Comparison of ENCODE assay signal across 9 cellular contexts in the genomic region with DNA sequence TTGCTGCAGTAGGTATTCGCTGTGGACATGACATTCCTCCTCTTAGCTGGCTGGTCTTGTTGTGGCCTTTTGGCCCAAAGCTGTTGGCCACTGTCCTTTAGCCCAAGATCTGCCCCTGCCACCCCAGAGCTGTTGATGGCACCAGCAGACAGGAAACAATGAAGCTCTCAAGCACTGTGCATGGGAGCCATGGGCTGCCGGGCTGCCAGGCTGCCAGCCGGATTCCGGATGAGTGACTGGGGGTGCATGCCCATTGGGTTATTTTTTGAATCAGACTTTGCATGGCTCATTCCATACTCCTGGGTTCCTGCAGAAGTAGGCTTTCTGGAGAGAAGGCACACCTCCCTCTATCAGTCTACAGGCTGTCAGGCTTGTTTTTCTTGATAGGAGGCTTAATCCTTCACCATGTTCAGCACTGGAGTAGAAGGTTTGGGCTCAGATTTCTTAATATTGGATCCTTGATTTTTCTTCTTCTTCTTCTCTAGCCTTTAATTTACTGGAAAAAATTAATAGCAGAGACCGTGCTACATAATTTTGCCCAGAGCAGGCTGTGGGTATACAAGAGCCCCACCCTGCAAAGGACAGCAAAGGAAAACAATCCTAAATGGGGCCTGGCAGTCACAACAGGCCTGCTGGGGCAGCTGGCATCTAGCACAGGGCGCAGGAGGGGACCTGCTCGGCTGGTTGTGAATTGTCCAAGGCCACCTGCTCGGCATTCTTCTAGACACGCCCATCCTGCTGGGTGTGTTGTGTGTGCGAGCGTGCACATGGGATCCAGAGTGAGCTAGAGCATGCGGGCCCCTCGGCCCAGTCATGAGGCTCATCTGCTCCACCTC. TPM values are rescaled to one million over a fixed set of nuclear protein-coding genes. Genes with fewer than 3 reads are reported as not detected.
A peak's percentile ranks its signal among the peaks of the same experiment; 100 is the strongest.
DNase-seq lines count a peak whose midpoint lies in the region; ATAC-seq and TF ChIP-seq lines count a peak whose summit lies in the region.
"Had no signal": no experiment of that assay in that cellular context is flagged by ENCODE, and none has a peak within 500 bp of the region (broad histone marks: within the 10 kb centered on the region; RNA-seq: fewer than 3 reads in every experiment).

No MANE protein-coding gene starts in this region.

- POLR2A ChIA-PET in WTC11 (lab: Charles Lee), result no interaction called here

- H3K27me3 Mint-ChIP-seq in WTC11 (ENCODE audit: low read depth) (no peaks in the 10 kb centered on the region), chondrocyte (ENCODE audit: low read depth) (no peaks in the 10 kb centered on the region)

- H3K9me3 Mint-ChIP-seq in WTC11, result no peaks in the 10 kb centered on the region
- no peaks in the 10 kb centered on the region for H3K9me3 Mint-ChIP-seq in chondrocyte (ENCODE audit: low read depth)

- H3K27ac ChIP-seq in heart left ventricle (peak overlapping the region in 10 of 12 donors; percentile 2 to 90 (median 76)), transverse colon (peak overlapping the region; percentile 68 to 77 (median 71))
- H3K27ac ChIP-seq: ovary had no signal

- in situ Hi-C loops in transverse colon (cut with MboI; ENCODE audit: low pct_ligation_motif_present in 1 of 4, low pct_unique_long_range_greater_than_20kb in 1 of 4, low sequenced_read_pairs in 3 of 4), result no loop called here

- peaks cover 10% of the 10 kb centered on the region; the same call in 1 of the 2 replicates for H3K36me3 Mint-ChIP-seq in WTC11
- peaks cover 15% of the 10 kb centered on the region for H3K36me3 Mint-ChIP-seq in chondrocyte (ENCODE audit: low read depth)

- WGBS in heart left ventricle, 4 donors, result 54 to 71% (median 59%) methylated on average over 12 to 13 of the region's 13 CpGs
- WGBS in transverse colon (ENCODE audit: low coverage in 1 of 2), 2 donors, result 44% methylated on average over 12 of the region's 13 CpGs; no CpG with 5 or more reads in 1 of the 2 donors

- H3K4me1 ChIP-seq in heart left ventricle (peaks cover 8 to 60% (median 51%) of the 10 kb centered on the region in 12 donors), transverse colon (peaks cover 27 to 61% (median 45%) of the 10 kb centered on the region in 4 donors)

- CTCF ChIA-PET in WTC11 (lab: Charles Lee), result no interaction called here

- TF ChIP-seq POLR2A in heart left ventricle (IDR thresholded peaks at IDR 0.05), result no peak
- no peak for TF ChIP-seq POLR2A in transverse colon (IDR thresholded peaks at IDR 0.05)

- TF ChIP-seq EP300 in transverse colon (IDR thresholded peaks at IDR 0.05; ENCODE audit: low read depth), result no peak

- H3K27me3 ChIP-seq in heart left ventricle, result no peaks in the 10 kb centered on the region
- no peaks in the 10 kb centered on the region for H3K27me3 ChIP-seq in transverse colon
- H3K27me3 ChIP-seq: ovary had no signal

- H3K4me3 ChIP-seq in heart left ventricle (no peak overlapping the region), transverse colon (peak overlapping the region in 2 of 4 donors; percentile 8 to 25)
- H3K4me3 ChIP-seq: ovary had no signal

- H3K9me3 ChIP-seq in heart left ventricle, result no peaks in the 10 kb centered on the region
- no peaks in the 10 kb centered on the region for H3K9me3 ChIP-seq in transverse colon
- H3K9me3 ChIP-seq: ovary had no signal

- ATAC-seq in heart left ventricle (peak in 3 of 4 donors; percentile 3 to 18 (median 3)), WTC11 (no peak)

- H3K4me1 Mint-ChIP-seq in WTC11 (no peaks in the 10 kb centered on the region), chondrocyte (ENCODE audit: low read depth) (peaks cover 15% of the 10 kb centered on the region)

- TF ChIP-seq CTCF in heart left ventricle (IDR thresholded peaks at IDR 0.05) (no peak), transverse colon (IDR thresholded peaks at IDR 0.05) (no peak), WTC11 (IDR thresholded peaks at IDR 0.05) (no peak), chondrocyte (IDR thresholded peaks at IDR 0.05) (no peak)

- peaks cover 0 to 58% (median 18%) of the 10 kb centered on the region in 9 donors for H3K36me3 ChIP-seq in heart left ventricle
- H3K36me3 ChIP-seq in transverse colon, result peaks cover 0 to 2% (median 0%) of the 10 kb centered on the region in 4 donors
- H3K36me3 ChIP-seq: ovary had no signal

- intact Hi-C loops in heart left ventricle (cut with DNase I) (no loop called here), transverse colon (cut with DNase I; ENCODE audit: low total_unique reads) (no loop called here)

- H3K27ac Mint-ChIP-seq in WTC11, result no peak overlapping the region
- H3K27ac Mint-ChIP-seq in chondrocyte (ENCODE audit: unreplicated experiment), result no peak overlapping the region

- no peak overlapping the region for H3K4me3 Mint-ChIP-seq in WTC11
- H3K4me3 Mint-ChIP-seq in chondrocyte (ENCODE audit: unreplicated experiment), result no peak overlapping the region

- DNase-seq in SIG-M5 treated with dmso at 0.1 percent for 504 hours (lab: John Stamatoyannopoulos, UW; ENCODE audit: unreplicated experiment) (peak; percentile 14), SIG-M5 (lab: John Stamatoyannopoulos, UW) (no peak), NCI-H524 treated with DMSO at 0.1 percent for 48 hours (lab: John Stamatoyannopoulos, UW) (peak; percentile 17), heart left ventricle (no peak), transverse colon (peak; percentile 87), anterior cingulate cortex (lab: John Stamatoyannopoulos, UW) (no peak), WTC11 (ENCODE audit: low spot score) (no peak), chondrocyte (ENCODE audit: low spot score) (no peak)
- DNase-seq: ovary had no signal

TF ChIP-seq in WTC11, 78 proteins besides CTCF, POLR2A, EP300 and RAD21 (continues in another document):
- no peak for TF ChIP-seq ETV6 (CRISPR knock-in tag; IDR thresholded peaks at IDR 0.05)
- no peak for TF ChIP-seq IRF2 (CRISPR knock-in tag; IDR thresholded peaks at IDR 0.05; ENCODE audit: borderline replicate concordance, low read depth)
- TF ChIP-seq, protein P1, sequence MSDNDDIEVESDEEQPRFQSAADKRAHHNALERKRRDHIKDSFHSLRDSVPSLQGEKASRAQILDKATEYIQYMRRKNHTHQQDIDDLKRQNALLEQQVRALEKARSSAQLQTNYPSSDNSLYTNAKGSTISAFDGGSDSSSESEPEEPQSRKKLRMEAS (CRISPR knock-in tag; IDR thresholded peaks at IDR 0.05), result no peak
- TF ChIP-seq RELA (CRISPR knock-in tag; IDR thresholded peaks at IDR 0.05; ENCODE audit: borderline replicate concordance), result no peak
- TF ChIP-seq, protein P2, sequence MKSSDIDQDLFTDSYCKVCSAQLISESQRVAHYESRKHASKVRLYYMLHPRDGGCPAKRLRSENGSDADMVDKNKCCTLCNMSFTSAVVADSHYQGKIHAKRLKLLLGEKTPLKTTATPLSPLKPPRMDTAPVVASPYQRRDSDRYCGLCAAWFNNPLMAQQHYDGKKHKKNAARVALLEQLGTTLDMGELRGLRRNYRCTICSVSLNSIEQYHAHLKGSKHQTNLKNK (CRISPR knock-in tag; IDR thresholded peaks at IDR 0.05), result no peak
- no peak for TF ChIP-seq NFE2L1 (CRISPR knock-in tag; IDR thresholded peaks at IDR 0.05)
- TF ChIP-seq, protein P3, sequence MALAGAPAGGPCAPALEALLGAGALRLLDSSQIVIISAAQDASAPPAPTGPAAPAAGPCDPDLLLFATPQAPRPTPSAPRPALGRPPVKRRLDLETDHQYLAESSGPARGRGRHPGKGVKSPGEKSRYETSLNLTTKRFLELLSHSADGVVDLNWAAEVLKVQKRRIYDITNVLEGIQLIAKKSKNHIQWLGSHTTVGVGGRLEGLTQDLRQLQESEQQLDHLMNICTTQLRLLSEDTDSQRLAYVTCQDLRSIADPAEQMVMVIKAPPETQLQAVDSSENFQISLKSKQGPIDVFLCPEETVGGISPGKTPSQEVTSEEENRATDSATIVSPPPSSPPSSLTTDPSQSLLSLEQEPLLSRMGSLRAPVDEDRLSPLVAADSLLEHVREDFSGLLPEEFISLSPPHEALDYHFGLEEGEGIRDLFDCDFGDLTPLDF (CRISPR knock-in tag; IDR thresholded peaks at IDR 0.05), result no peak
- TF ChIP-seq, protein P4, sequence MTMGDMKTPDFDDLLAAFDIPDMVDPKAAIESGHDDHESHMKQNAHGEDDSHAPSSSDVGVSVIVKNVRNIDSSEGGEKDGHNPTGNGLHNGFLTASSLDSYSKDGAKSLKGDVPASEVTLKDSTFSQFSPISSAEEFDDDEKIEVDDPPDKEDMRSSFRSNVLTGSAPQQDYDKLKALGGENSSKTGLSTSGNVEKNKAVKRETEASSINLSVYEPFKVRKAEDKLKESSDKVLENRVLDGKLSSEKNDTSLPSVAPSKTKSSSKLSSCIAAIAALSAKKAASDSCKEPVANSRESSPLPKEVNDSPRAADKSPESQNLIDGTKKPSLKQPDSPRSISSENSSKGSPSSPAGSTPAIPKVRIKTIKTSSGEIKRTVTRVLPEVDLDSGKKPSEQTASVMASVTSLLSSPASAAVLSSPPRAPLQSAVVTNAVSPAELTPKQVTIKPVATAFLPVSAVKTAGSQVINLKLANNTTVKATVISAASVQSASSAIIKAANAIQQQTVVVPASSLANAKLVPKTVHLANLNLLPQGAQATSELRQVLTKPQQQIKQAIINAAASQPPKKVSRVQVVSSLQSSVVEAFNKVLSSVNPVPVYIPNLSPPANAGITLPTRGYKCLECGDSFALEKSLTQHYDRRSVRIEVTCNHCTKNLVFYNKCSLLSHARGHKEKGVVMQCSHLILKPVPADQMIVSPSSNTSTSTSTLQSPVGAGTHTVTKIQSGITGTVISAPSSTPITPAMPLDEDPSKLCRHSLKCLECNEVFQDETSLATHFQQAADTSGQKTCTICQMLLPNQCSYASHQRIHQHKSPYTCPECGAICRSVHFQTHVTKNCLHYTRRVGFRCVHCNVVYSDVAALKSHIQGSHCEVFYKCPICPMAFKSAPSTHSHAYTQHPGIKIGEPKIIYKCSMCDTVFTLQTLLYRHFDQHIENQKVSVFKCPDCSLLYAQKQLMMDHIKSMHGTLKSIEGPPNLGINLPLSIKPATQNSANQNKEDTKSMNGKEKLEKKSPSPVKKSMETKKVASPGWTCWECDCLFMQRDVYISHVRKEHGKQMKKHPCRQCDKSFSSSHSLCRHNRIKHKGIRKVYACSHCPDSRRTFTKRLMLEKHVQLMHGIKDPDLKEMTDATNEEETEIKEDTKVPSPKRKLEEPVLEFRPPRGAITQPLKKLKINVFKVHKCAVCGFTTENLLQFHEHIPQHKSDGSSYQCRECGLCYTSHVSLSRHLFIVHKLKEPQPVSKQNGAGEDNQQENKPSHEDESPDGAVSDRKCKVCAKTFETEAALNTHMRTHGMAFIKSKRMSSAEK (CRISPR knock-in tag; IDR thresholded peaks at IDR 0.05; ENCODE audit: borderline replicate concordance), result no peak
- TF ChIP-seq GRHL2 (CRISPR knock-in tag; IDR thresholded peaks at IDR 0.05; ENCODE audit: insufficient replicate concordance, severe bottlenecking), result no peak
- no peak for TF ChIP-seq ZNF671 (CRISPR knock-in tag; IDR thresholded peaks at IDR 0.05)
- TF ChIP-seq NR2C2 (CRISPR knock-in tag; IDR thresholded peaks at IDR 0.05), result no peak
- TF ChIP-seq MYBL2 (CRISPR knock-in tag; IDR thresholded peaks at IDR 0.05), result no peak
- no peak for TF ChIP-seq SMAD3 (CRISPR knock-in tag; IDR thresholded peaks at IDR 0.05; ENCODE audit: borderline replicate concordance)

RNA-seq across cellular contexts. Expression of a gene that starts 32.2 kb away (rescaled TPM):
- total RNA-seq in heart left ventricle (100 to 1,000 TPM in 1 of 9 donors, 10 to 100 TPM in 8; 42.3 to 102 (median 79.5) TPM), transverse colon (100 to 1,000 TPM in 1 of 4 donors, 10 to 100 TPM in 3; 35.8 to 139 (median 87.0) TPM), WTC11 (2021) (51.2 to 58.5 TPM (median 57.6 TPM) in 3 replicates), chondrocyte (78.2 to 94.1 TPM (median 83.8 TPM) in 3 replicates)
- polyA plus RNA-seq in heart left ventricle, result 10 to 100 TPM; 42.3 to 60.5 TPM

Comparison
In these comparisons a context has a peak if more than half of its experiments do, and no peak if none do; other contexts are left out.
1. DNase-seq: peak in SIG-M5 treated with dmso at 0.1 percent for 504 hours (single experiment), NCI-H524 treated with DMSO at 0.1 percent for 48 hours (single experiment) and transverse colon (single experiment); none in SIG-M5 (single experiment), heart left ventricle (0 of 5), anterior cingulate cortex (0 of 58), WTC11 (single experiment) and chondrocyte (single experiment).